ENCODE assay signal across 27 cellular contexts in genomic region chr4:69126030-69126429, GRCh38. TPM values are rescaled to one million over a fixed set of nuclear protein-coding genes. Genes with fewer than 3 reads are reported as not detected.
DNase-seq lines count a peak whose midpoint lies in the region; ATAC-seq, FAIRE-seq and TF ChIP-seq lines count a peak whose summit lies in the region.
"Had no signal": no experiment of that assay in that cellular context is flagged by ENCODE, and none has a peak within 500 bp of the region (broad histone marks: within the 10 kb centered on the region; RNA-seq: fewer than 3 reads in every experiment).

No MANE protein-coding gene starts in this region.

- TF ChIP-seq CTCF in retinal pigment epithelial cell (conservative IDR thresholded peaks at IDR 0.05; ENCODE audit: low read depth, low read length): no peak

- peaks cover 8% of the 10 kb centered on the region; the same call in 1 of the 2 replicates for H3K4me1 ChIP-seq in SJCRH30
- H3K4me1 ChIP-seq: tibial nerve had no signal

- no peak overlapping the region for H3K27ac Mint-ChIP-seq in activated naive CD4-positive, alpha-beta T cell treated with anti-CD3 and anti-CD28 coated beads, Interleukin-2, amount 10 ng/mL, durations not matched to agents 7 days and 5 days
- H3K27ac Mint-ChIP-seq: activated naive CD4-positive, alpha-beta T cell treated with anti-CD3 and anti-CD28 coated beads, Interleukin-2, amount 50 U/mL, for 24 hours; naive thymus-derived CD8-positive, alpha-beta T cell had no signal

- H3K4me3 Mint-ChIP-seq in activated naive CD4-positive, alpha-beta T cell treated with anti-CD3 and anti-CD28 coated beads, Interleukin-2, amount 10 ng/mL, durations not matched to agents 7 days and 5 days: no peak overlapping the region
- H3K4me3 Mint-ChIP-seq: activated naive CD4-positive, alpha-beta T cell treated with anti-CD3 and anti-CD28 coated beads, Interleukin-2, amount 50 U/mL, for 24 hours; activated T-cell treated with anti-CD3 and anti-CD28 coated beads, Interleukin-2, amount 50 U/mL, for 72 hours; naive thymus-derived CD8-positive, alpha-beta T cell had no signal

- H3K36me3 Mint-ChIP-seq in activated naive CD4-positive, alpha-beta T cell treated with anti-CD3 and anti-CD28 coated beads, Interleukin-2, amount 10 ng/mL, durations not matched to agents 7 days and 5 days: no peaks in the 10 kb centered on the region
- H3K36me3 Mint-ChIP-seq: activated naive CD4-positive, alpha-beta T cell treated with anti-CD3 and anti-CD28 coated beads, Interleukin-2, amount 50 U/mL, for 24 hours; naive thymus-derived CD8-positive, alpha-beta T cell had no signal

- H3K27me3 ChIP-seq in SJCRH30: no peaks in the 10 kb centered on the region
- H3K27me3 ChIP-seq: MG63, tibial nerve had no signal

- H3K9me3 ChIP-seq in SJCRH30 (replicated peaks): no peaks in the 10 kb centered on the region
- H3K9me3 ChIP-seq: MG63, tibial nerve had no signal

- DNase-seq in GM18507 (ENCODE audit: extremely low spot score, insufficient read length, low read depth) (no peak), SJCRH30 (peak; percentile 62 to 88), retinal pigment epithelial cell (ENCODE audit: low read depth) (peak; percentile 16), NCI-H1694 treated with DMSO at 0.1 percent for 48 hours (lab: John Stamatoyannopoulos, UW) (no peak)
- no peak for DNase-seq in activated naive CD4-positive, alpha-beta T cell treated with anti-CD3 and anti-CD28 coated beads, Interleukin-2, amount 10 ng/mL, durations not matched to agents 7 days and 5 days
- DNase-seq in activated effector memory CD4-positive, alpha-beta T cell treated with anti-CD3 and anti-CD28 coated beads, Interleukin-2, amount 50 U/mL, for 16 hours: no peak
- DNase-seq: ACHN; activated CD4-positive, alpha-beta T cell treated with anti-CD3 and anti-CD28 coated beads, Interleukin-2, amount 50 U/mL, for 4 hours; activated T-cell treated with anti-CD3 and anti-CD28 coated beads, Interleukin-2, amount 50 U/mL, for 72 hours; aorta; effector memory CD4-positive, alpha-beta T cell; glutamatergic neuron; islet precursor cell; KBM-7; MG63; naive thymus-derived CD8-positive, alpha-beta T cell; NCI-H2081 treated with DMSO at 0.1 percent for 48 hours; NCI-H226; stimulated activated CD4-positive, alpha-beta T cell treated with anti-CD3 and anti-CD28 coated beads, Interleukin-2, amount 100 ng/mL, for 48 hours; T-helper 1 cell had no signal

- CTCF ChIA-PET in activated naive CD4-positive, alpha-beta T cell treated with anti-CD3 and anti-CD28 coated beads, Interleukin-2, amount 10 ng/mL, durations not matched to agents 7 days and 5 days (lab: Charles Lee): interaction anchor here (0.5 kb wide), 1 partner anchor 1746 kb away, joined by 5 read pairs; no protein-coding TSS in a partner anchor

- no peaks in the 10 kb centered on the region for H3K4me1 Mint-ChIP-seq in activated naive CD4-positive, alpha-beta T cell treated with anti-CD3 and anti-CD28 coated beads, Interleukin-2, amount 10 ng/mL, durations not matched to agents 7 days and 5 days
- H3K4me1 Mint-ChIP-seq: activated naive CD4-positive, alpha-beta T cell treated with anti-CD3 and anti-CD28 coated beads, Interleukin-2, amount 50 U/mL, for 24 hours; naive thymus-derived CD8-positive, alpha-beta T cell had no signal

- no peaks in the 10 kb centered on the region for H3K36me3 ChIP-seq in SJCRH30
- H3K36me3 ChIP-seq: MG63, tibial nerve had no signal

- H3K4me3 ChIP-seq in SJCRH30 (no peak overlapping the region), retinal pigment epithelial cell (ENCODE audit: low read length) (no peak overlapping the region)
- H3K4me3 ChIP-seq: MG63, tibial nerve had no signal

- H3K9me3 Mint-ChIP-seq in activated naive CD4-positive, alpha-beta T cell treated with anti-CD3 and anti-CD28 coated beads, Interleukin-2, amount 10 ng/mL, durations not matched to agents 7 days and 5 days: no peaks in the 10 kb centered on the region
- H3K9me3 Mint-ChIP-seq: activated T-cell treated with anti-CD3 and anti-CD28 coated beads, Interleukin-2, amount 50 U/mL, for 72 hours had no signal

- peak overlapping the region; percentile 20 for H3K27ac ChIP-seq in SJCRH30
- H3K27ac ChIP-seq: tibial nerve had no signal

- FAIRE-seq in GM18507 (lab: Jason Lieb, UNC): peak; percentile 47
- FAIRE-seq: colon, G401.6 had no signal

- H3K27me3 Mint-ChIP-seq in activated naive CD4-positive, alpha-beta T cell treated with anti-CD3 and anti-CD28 coated beads, Interleukin-2, amount 10 ng/mL, durations not matched to agents 7 days and 5 days: no peaks in the 10 kb centered on the region
- H3K27me3 Mint-ChIP-seq: activated naive CD4-positive, alpha-beta T cell treated with anti-CD3 and anti-CD28 coated beads, Interleukin-2, amount 50 U/mL, for 24 hours had no signal

- peak; percentile 55 for ATAC-seq in HG02642 (IDR thresholded peaks at IDR 0.05; ENCODE audit: poor library complexity, unreplicated experiment)
- ATAC-seq: activated T-cell treated with anti-CD3 and anti-CD28 coated beads, Interleukin-2, amount 50 U/mL, for 72 hours; naive thymus-derived CD8-positive, alpha-beta T cell had no signal

RNA-seq across cellular contexts. Expression of gene UGT2B7, which starts 29.8 kb away (rescaled TPM):
- not detected in 2 replicates for total RNA-seq in SJCRH30 (2014; rRNA removed; shearing (Covaris generic))
- total RNA-seq: activated T-cell treated with anti-CD3 and anti-CD28 coated beads, Interleukin-2, amount 50 U/mL, for 72 hours; aorta; HT1080; naive thymus-derived CD8-positive, alpha-beta T cell; osteoblast; tibial nerve had no signal

Comparison
In these comparisons a context has a peak if more than half of its experiments do, and no peak if none do; other contexts are left out.
1. DNase-seq: peak in SJCRH30 (2 of 2) and retinal pigment epithelial cell (single experiment); none in GM18507 (single experiment), NCI-H1694 treated with DMSO at 0.1 percent for 48 hours (single experiment), activated naive CD4-positive, alpha-beta T cell treated with anti-CD3 and anti-CD28 coated beads, Interleukin-2, amount 10 ng/mL, durations not matched to agents 7 days and 5 days (single experiment) and activated effector memory CD4-positive, alpha-beta T cell treated with anti-CD3 and anti-CD28 coated beads, Interleukin-2, amount 50 U/mL, for 16 hours (single experiment).